ENCODE assay signal across 8 cellular contexts in the genomic region with DNA sequence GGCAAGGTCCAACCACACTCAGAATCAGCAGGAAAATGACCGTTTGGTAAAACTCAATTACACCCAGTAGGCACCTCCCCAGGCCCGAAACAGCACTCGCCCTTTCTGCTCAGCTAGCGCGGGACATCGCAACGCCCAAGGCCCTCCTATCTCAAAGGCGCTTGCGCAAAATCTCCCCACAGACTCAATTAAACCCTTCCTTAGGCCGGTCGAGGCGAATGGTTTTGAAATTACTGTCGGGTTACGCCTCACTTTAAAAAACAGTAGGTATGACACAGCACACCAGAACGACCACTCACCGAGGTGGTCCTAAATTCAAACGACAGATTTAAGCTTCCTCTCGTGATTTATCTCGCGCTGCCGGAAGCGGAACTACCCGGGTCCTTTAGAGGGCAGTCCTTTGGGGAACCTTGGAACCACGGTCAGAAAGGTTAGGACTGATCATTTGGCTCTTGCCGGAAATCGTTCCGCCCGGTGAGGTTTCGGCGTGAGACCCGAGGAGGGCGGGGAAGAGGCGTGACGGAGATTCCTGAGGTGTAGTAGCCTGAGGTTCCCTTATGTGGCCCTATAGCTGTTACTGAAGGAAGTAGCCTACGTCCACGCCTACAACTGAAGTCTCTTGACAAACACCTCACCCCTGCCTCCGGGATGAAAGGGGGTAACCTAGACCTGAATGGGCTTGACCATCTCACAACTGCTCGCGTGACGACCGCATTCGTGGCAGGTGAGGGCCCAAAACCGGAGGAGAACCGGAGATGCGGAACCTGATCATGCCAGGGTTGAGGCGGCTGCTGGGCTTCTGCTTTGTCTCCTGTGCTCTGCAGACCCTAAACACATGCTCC. TPM values are rescaled to one million over a fixed set of nuclear protein-coding genes. Genes with fewer than 3 reads are reported as not detected.
A peak's percentile ranks its signal among the peaks of the same experiment; 100 is the strongest.
DNase-seq lines count a peak whose midpoint lies in the region; ATAC-seq and TF ChIP-seq lines count a peak whose summit lies in the region.

A gene with protein sequence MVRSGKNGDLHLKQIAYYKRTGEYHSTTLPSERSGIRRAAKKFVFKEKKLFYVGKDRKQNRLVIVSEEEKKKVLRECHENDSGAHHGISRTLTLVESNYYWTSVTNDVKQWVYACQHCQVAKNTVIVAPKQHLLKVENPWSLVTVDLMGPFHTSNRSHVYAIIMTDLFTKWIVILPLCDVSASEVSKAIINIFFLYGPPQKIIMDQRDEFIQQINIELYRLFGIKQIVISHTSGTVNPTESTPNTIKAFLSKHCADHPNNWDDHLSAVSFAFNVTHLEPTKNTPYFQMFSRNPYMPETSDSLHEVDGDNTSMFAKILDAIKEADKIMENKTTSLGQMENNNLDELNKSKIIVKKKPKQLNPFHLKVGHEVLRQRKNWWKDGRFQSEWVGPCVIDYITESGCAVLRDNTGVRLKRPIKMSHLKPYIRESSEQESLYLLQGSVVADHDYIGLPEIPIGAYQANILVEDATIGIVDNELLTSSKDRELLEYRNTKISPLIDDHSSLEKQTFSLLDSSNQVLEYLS (minus strand): TSS at position 374 of the 842 bp plus-strand sequence. CDS start 11,431 bp downstream, outside the sequence.
A gene (plus strand): TSS at position 537 of the 842 bp plus-strand sequence. CDS start 9,289 bp downstream, outside the sequence.

- peak; percentile 94 for DNase-seq in NCI-H187 treated with DMSO at 0.1 percent for 48 hours (lab: John Stamatoyannopoulos, UW)
- DNase-seq in ascending aorta (ENCODE audit: low spot score in 2 of 2), result peak; percentile 90 to 98
- DNase-seq in right cardiac atrium, result peak; percentile 93 to 97 (median 97)
- peak; percentile 96 for DNase-seq in pulmonary artery endothelial cell (ENCODE audit: low read depth, low spot score)
- DNase-seq in vagina (ENCODE audit: extremely low spot score in 2 of 2), result peak; percentile 98

- TF ChIP-seq POLR2A in vagina (IDR thresholded peaks at IDR 0.05), result peak in 1 of 2 donors; percentile 28

- intact Hi-C loops in T-helper 2 cell treated with Interferon-gamma antibody and Interleukin-4, amounts not matched to agents 100 ng/mL and 5 ng/mL, for 36 hours (cut with micrococcal nuclease), result loop anchor here (1.0 to 5.0 kb wide), 6 partner anchors 9 to 365 kb away; a partner anchor contains a TSS
- intact Hi-C loops in ascending aorta (cut with DNase I) (loop anchor here (1.0 to 5.0 kb wide), 4 partner anchors 25 to 442 kb away; a partner anchor contains a TSS), right cardiac atrium (cut with DNase I) (no loop called here), vagina (cut with DNase I) (no loop called here)

- H3K27me3 ChIP-seq in ascending aorta, result no peaks in the 10 kb centered on the region
- no peaks in the 10 kb centered on the region for H3K27me3 ChIP-seq in right cardiac atrium (ENCODE audit: control insufficient read depth, insufficient read depth)
- H3K27me3 ChIP-seq in vagina, result no peaks in the 10 kb centered on the region

- H3K4me3 ChIP-seq in ascending aorta, result peak within 1 kb of the TSS; percentile 84 to 92
- peak within 1 kb of the TSS; percentile 92 for H3K4me3 ChIP-seq in right cardiac atrium (ENCODE audit: low read length)
- H3K4me3 ChIP-seq in vagina, result peak within 1 kb of the TSS; percentile 72 to 74

- H3K27ac ChIP-seq in ascending aorta (peak within 1 kb of the TSS; percentile 89 to 93), right cardiac atrium (ENCODE audit: low read length) (peak within 1 kb of the TSS; percentile 100), vagina (peak within 1 kb of the TSS; percentile 86)

- under 1% methylated on average over 46 of the region's 46 CpGs for WGBS in right cardiac atrium

- ATAC-seq in GM18499 (IDR thresholded peaks at IDR 0.05; ENCODE audit: insufficient read depth, unreplicated experiment) (peak; percentile 91), HG02943 (IDR thresholded peaks at IDR 0.05; ENCODE audit: low read depth, unreplicated experiment) (peak; percentile 96), right cardiac atrium (peak; percentile 99)

- H3K36me3 ChIP-seq in ascending aorta (no peaks in the 10 kb centered on the region), vagina (no peaks in the 10 kb centered on the region)

- no peak for TF ChIP-seq CTCF in ascending aorta (IDR thresholded peaks at IDR 0.05)
- TF ChIP-seq CTCF in vagina (IDR thresholded peaks at IDR 0.05), result peak in 1 of 3 experiments; percentile 24

- H3K4me1 ChIP-seq in ascending aorta (peaks cover 0 to 18% of the 10 kb centered on the region in 2 donors), right cardiac atrium (ENCODE audit: control insufficient read depth, insufficient read depth, low read length) (peaks cover 2% of the 10 kb centered on the region), vagina (peaks cover 45% of the 10 kb centered on the region)

- no peaks in the 10 kb centered on the region for H3K9me3 ChIP-seq in ascending aorta
- no peaks in the 10 kb centered on the region for H3K9me3 ChIP-seq in right cardiac atrium (ENCODE audit: control insufficient read depth, low read length)
- H3K9me3 ChIP-seq in vagina, result no peaks in the 10 kb centered on the region

RNA-seq across cellular contexts. Expression of the first gene that starts in this region (rescaled TPM):
- total RNA-seq in T-helper 2 cell treated with Interferon-gamma antibody and Interleukin-4, amounts not matched to agents 100 ng/mL and 5 ng/mL, for 36 hours, result 8.0 and 10.5 TPM in 2 replicates
- total RNA-seq in ascending aorta (0.21 TPM), right cardiac atrium (10 to 100 TPM; 12.7 to 14.8 (median 13.3) TPM), pulmonary artery endothelial cell (3.5 and 5.7 TPM in 2 replicates), vagina (5.4 TPM)
- polyA plus RNA-seq in right cardiac atrium, result 7.6 TPM

RNA-seq across cellular contexts. Expression of the second gene that starts in this region (rescaled TPM):
- 69.9 and 70.8 TPM in 2 replicates for total RNA-seq in T-helper 2 cell treated with Interferon-gamma antibody and Interleukin-4, amounts not matched to agents 100 ng/mL and 5 ng/mL, for 36 hours
- total RNA-seq in ascending aorta, result 33.2 TPM
- 10 to 100 TPM; 37.0 to 40.8 (median 38.0) TPM for total RNA-seq in right cardiac atrium
- 14.1 TPM for polyA plus RNA-seq in right cardiac atrium
- total RNA-seq in pulmonary artery endothelial cell, result 32.6 and 44.2 TPM in 2 replicates
- 24.6 TPM for total RNA-seq in vagina

Comparison
In these comparisons a context has a peak if more than half of its experiments do, and no peak if none do; other contexts are left out.
1. Peak in every context shown above with its lines: DNase-seq, ATAC-seq, H3K4me3 ChIP-seq and H3K27ac ChIP-seq.
2. intact Hi-C loops: an anchor here in T-helper 2 cell treated with Interferon-gamma antibody and Interleukin-4, amounts not matched to agents 100 ng/mL and 5 ng/mL, for 36 hours (1.0 to 5.0 kb wide) and ascending aorta (1.0 to 5.0 kb wide); none called in right cardiac atrium and vagina.